ENCODE assay signal across 8 cellular contexts in genomic region chr3:160486459-160486869, GRCh38. TPM values are rescaled to one million over a fixed set of nuclear protein-coding genes. Genes with fewer than 3 reads are reported as not detected.
DNase-seq lines count a peak whose midpoint lies in the region; ATAC-seq and TF ChIP-seq lines count a peak whose summit lies in the region.

No MANE protein-coding gene starts in this region.

- TF ChIP-seq CTCF in ascending aorta (IDR thresholded peaks at IDR 0.05), result peak in 2 of 3 experiments; percentile 51 to 62

- DNase-seq in NCI-H345 (lab: John Stamatoyannopoulos, UW) (peak; percentile 4), NCI-H345 treated with DMSO at 0.1 percent for 48 hours (lab: John Stamatoyannopoulos, UW; ENCODE audit: unreplicated experiment) (no peak), NCI-H1694 treated with DMSO at 0.1 percent for 48 hours (lab: John Stamatoyannopoulos, UW) (peak; percentile 56), ascending aorta (ENCODE audit: low spot score in 2 of 2) (no peak), left kidney (ENCODE audit: low read depth, low spot score) (peak; percentile 61), sciatic nerve (ENCODE audit: low spot score) (no peak)

- intact Hi-C loops in ascending aorta (cut with DNase I), result no loop called here
- intact Hi-C loops in sciatic nerve (cut with DNase I), result no loop called here

- peak overlapping the region in 1 of 2 donors; percentile 26 for H3K4me3 ChIP-seq in ascending aorta

- H3K36me3 ChIP-seq in ascending aorta, result no peaks in the 10 kb centered on the region

- no peaks in the 10 kb centered on the region for H3K9me3 ChIP-seq in ascending aorta

- H3K27ac ChIP-seq in ascending aorta, result no peak overlapping the region

- ATAC-seq in HG03469 (IDR thresholded peaks at IDR 0.05; ENCODE audit: unreplicated experiment) (no peak), sciatic nerve (no peak), GM19351 (IDR thresholded peaks at IDR 0.05; ENCODE audit: unreplicated experiment) (no peak)

- H3K4me1 ChIP-seq in ascending aorta, result no peaks in the 10 kb centered on the region

- H3K27me3 ChIP-seq in ascending aorta, result no peaks in the 10 kb centered on the region

RNA-seq across cellular contexts. Expression of gene TRIM59, which starts 36.9 kb away (rescaled TPM):
- not detected for total RNA-seq in ascending aorta
- total RNA-seq in sciatic nerve, result 1.4 TPM

Comparison
In these comparisons a context has a peak if more than half of its experiments do, and no peak if none do; other contexts are left out.
1. DNase-seq: peak in NCI-H345 (single experiment), NCI-H1694 treated with DMSO at 0.1 percent for 48 hours (single experiment) and left kidney (single experiment); none in NCI-H345 treated with DMSO at 0.1 percent for 48 hours (single experiment), ascending aorta (0 of 2) and sciatic nerve (single experiment).